Comparison of ENCODE assay signal across 2 cellular contexts in genomic region chr10:102620615-102621417, GRCh38.
TF ChIP-seq lines count a peak whose summit lies in the region.

No MANE protein-coding gene starts in this region.

TF ChIP-seq in IMR-90, 13 proteins besides CTCF, POLR2A, EP300 and RAD21:
- no peak for TF ChIP-seq MAFK (IDR thresholded peaks at IDR 0.05; ENCODE audit: low read depth, low read length)
- TF ChIP-seq USF2 (IDR thresholded peaks at IDR 0.05; ENCODE audit: low read depth, low read length) = no peak
- no peak for TF ChIP-seq SMC3 (IDR thresholded peaks at IDR 0.05; ENCODE audit: low read depth, low read length)
- TF ChIP-seq RFX5 (IDR thresholded peaks at IDR 0.05; ENCODE audit: low read depth, low read length) = no peak
- TF ChIP-seq RCOR1 (IDR thresholded peaks at IDR 0.05; ENCODE audit: insufficient replicate concordance, low read length) = no peak
- no peak for TF ChIP-seq MAZ (IDR thresholded peaks at IDR 0.05; ENCODE audit: borderline replicate concordance, low read depth, low read length)
- TF ChIP-seq ELK1 (IDR thresholded peaks at IDR 0.05; ENCODE audit: borderline replicate concordance, low read depth, low read length) = no peak
- TF ChIP-seq NFE2L2 (IDR thresholded peaks at IDR 0.05; ENCODE audit: low read depth, low read length) = no peak
- TF ChIP-seq CEBPB (IDR thresholded peaks at IDR 0.05; ENCODE audit: low read depth, low read length) = no peak
- TF ChIP-seq CHD1 (IDR thresholded peaks at IDR 0.05; ENCODE audit: low read depth, low read length) = no peak
- no peak for TF ChIP-seq MXI1 (IDR thresholded peaks at IDR 0.05; ENCODE audit: borderline replicate concordance, low read depth, low read length)
- no peak for TF ChIP-seq BHLHE40 (IDR thresholded peaks at IDR 0.05; ENCODE audit: low read depth, low read length)
- no peak for TF ChIP-seq FOS (IDR thresholded peaks at IDR 0.05; ENCODE audit: low read depth, low read length)

TF ChIP-seq in HepG2, 621 proteins besides CTCF, POLR2A, EP300 and RAD21:
- TF ChIP-seq ZNF660 (CRISPR knock-in tag; IDR thresholded peaks at IDR 0.05; ENCODE audit: borderline replicate concordance, low read depth) (no peak), ZSCAN22 (CRISPR knock-in tag; IDR thresholded peaks at IDR 0.05) (no peak), ETS1 (CRISPR knock-in tag; IDR thresholded peaks at IDR 0.05) (no peak), ZNF30 (CRISPR knock-in tag; IDR thresholded peaks at IDR 0.05) (0 out of 2 replicates have a peak, but pooled peaks have one; percentile 23)
TF ChIP-seq in HepG2: peak in this region for 1.
